In genomic region chr11:112226062-112226921, GRCh38 we compare ENCODE assay signal across 9 cellular contexts. TPM values are rescaled to one million over a fixed set of nuclear protein-coding genes. Genes with fewer than 3 reads are reported as not detected.
DNase-seq lines count a peak whose midpoint lies in the region; ATAC-seq, FAIRE-seq and TF ChIP-seq lines count a peak whose summit lies in the region.
"Had no signal": no experiment of that assay in that cellular context is flagged by ENCODE, and none has a peak within 500 bp of the region (broad histone marks: within the 10 kb centered on the region; RNA-seq: fewer than 3 reads in every experiment).

PTS (plus strand) TSS chr11:112226428; CDS start chr11:112226444, 16 bp downstream.

- no peaks in the 10 kb centered on the region for H3K9me3 ChIP-seq in kidney (ENCODE audit: control insufficient read depth in 1 of 2, low read length in 2 of 2)

- peak within 1 kb of the TSS; percentile 97 to 99 for H3K27ac ChIP-seq in kidney (ENCODE audit: low read depth in 2 of 2, low read length in 2 of 2)

- H3K4me3 ChIP-seq in AG10803 (ENCODE audit: low read length) (peak within 1 kb of the TSS; percentile 90), kidney (ENCODE audit: low read length in 2 of 2) (peak within 1 kb of the TSS; percentile 96 to 98)

- DNase-seq in AG10803 (ENCODE audit: low read depth) (peak; percentile 86), NCI-H345 (lab: John Stamatoyannopoulos, UW) (peak; percentile 88), cerebellar cortex (ENCODE audit: low spot score) (peak; percentile 88), kidney (peak; percentile 95)
- peak; percentile 85 for DNase-seq in activated CD4-positive, CD25-positive, alpha-beta regulatory T cell treated with anti-CD3 and anti-CD28 coated beads, Interleukin-2, amount 50 U/mL, for 72 hours
- DNase-seq in stimulated activated CD4-positive, alpha-beta T cell treated with anti-CD3 and anti-CD28 coated beads, Interleukin-15, amount 100 ng/mL, for 1 hour (ENCODE audit: low read depth in 1 of 2, low spot score in 1 of 2): peak; percentile 64 to 71

- FAIRE-seq in kidney (lab: Jason Lieb, UNC): no peak
- FAIRE-seq: colon had no signal

- peaks cover 3 to 5% of the 10 kb centered on the region in 2 donors for H3K4me1 ChIP-seq in kidney (ENCODE audit: control insufficient read depth in 1 of 2, insufficient read depth in 1 of 2, low read depth in 1 of 2, low read length in 2 of 2)

- H3K36me3 ChIP-seq in kidney (ENCODE audit: control insufficient read depth in 1 of 2, insufficient read depth in 2 of 2, low read length in 2 of 2): peaks cover 9 to 10% of the 10 kb centered on the region in 2 donors

- peak within 1 kb of the TSS; percentile 94 for H3K9ac ChIP-seq in kidney (ENCODE audit: low read length in 2 of 2)

- intact Hi-C loops in kidney (cut with DNase I): no loop called here

- ATAC-seq in GM19025 (IDR thresholded peaks at IDR 0.05; ENCODE audit: low read depth, unreplicated experiment) (peak; percentile 95), HG03280 (IDR thresholded peaks at IDR 0.05; ENCODE audit: unreplicated experiment) (peak; percentile 98)

- TF ChIP-seq CTCF in AG10803 (conservative IDR thresholded peaks at IDR 0.05; ENCODE audit: low read length) (0 out of 2 replicates have a peak, but pooled peaks have one; percentile 7), kidney (IDR thresholded peaks at IDR 0.05; ENCODE audit: borderline replicate concordance, extremely low read depth, insufficient read depth) (no peak)

RNA-seq across cellular contexts. Expression of gene PTS, which starts in this region (rescaled TPM):
- 40.6 TPM for total RNA-seq in kidney
- 76.4 TPM for polyA plus RNA-seq in kidney (ENCODE audit: insufficient read depth, low read depth, low replicate concordance)

Comparison
In these comparisons a context has a peak if more than half of its experiments do, and no peak if none do; other contexts are left out.
1. Peak in every context shown above with its lines: DNase-seq, ATAC-seq, H3K4me3 ChIP-seq and H3K27ac ChIP-seq.